ENCODE assay signal across 21 cellular contexts in the genomic region with DNA sequence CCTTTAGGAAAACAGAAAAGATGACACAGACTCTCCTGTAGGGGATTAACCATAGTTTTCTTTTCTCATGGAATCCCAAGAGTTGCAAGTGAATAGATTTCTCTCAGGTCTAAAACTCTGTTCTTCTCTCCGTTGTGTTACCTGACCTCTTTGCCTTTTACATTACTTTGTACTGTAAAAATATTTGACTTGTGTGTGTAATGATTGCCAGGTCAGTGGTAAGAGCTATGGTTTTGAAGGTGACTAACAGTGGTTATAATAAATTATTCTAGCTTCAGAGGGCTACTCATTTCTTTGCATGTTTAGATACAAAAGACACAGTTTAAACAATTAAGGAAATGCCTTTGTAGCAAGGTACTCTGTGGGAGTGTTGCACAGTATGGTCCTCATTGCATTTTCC. TPM values are rescaled to one million over a fixed set of nuclear protein-coding genes. Genes with fewer than 3 reads are reported as not detected.
DNase-seq lines count a peak whose midpoint lies in the region; ATAC-seq, FAIRE-seq and TF ChIP-seq lines count a peak whose summit lies in the region.
"Had no signal": no experiment of that assay in that cellular context is flagged by ENCODE, and none has a peak within 500 bp of the region (broad histone marks: within the 10 kb centered on the region; RNA-seq: fewer than 3 reads in every experiment).

No MANE protein-coding gene starts in this region.

- no peak for TF ChIP-seq POLR2A in H54 (IDR thresholded peaks at IDR 0.05; ENCODE audit: low read depth, low read length)

- peak; percentile 76 for FAIRE-seq in H54 (lab: Jason Lieb, UNC)
- FAIRE-seq: A204.1, GM12878, K562 had no signal

- H3K36me3 ChIP-seq in H7 (replicated peaks; ENCODE audit: control insufficient read depth, insufficient read depth, low read length) = no peaks in the 10 kb centered on the region
- H3K36me3 ChIP-seq: HAP-1 had no signal

- H3K36me3 Mint-ChIP-seq in activated T-cell treated with anti-CD3 and anti-CD28 coated beads, Interleukin-2, amount 50 U/mL, for 24 hours (ENCODE audit: low read depth) = no peaks in the 10 kb centered on the region

- no peaks in the 10 kb centered on the region for H3K27me3 ChIP-seq in H7 (ENCODE audit: control insufficient read depth, insufficient read depth, low read length)

- H3K27me3 Mint-ChIP-seq in activated T-cell treated with anti-CD3 and anti-CD28 coated beads, Interleukin-2, amount 50 U/mL, for 24 hours = peaks cover 7% of the 10 kb centered on the region

- H3K4me1 Mint-ChIP-seq in activated T-cell treated with anti-CD3 and anti-CD28 coated beads, Interleukin-2, amount 50 U/mL, for 24 hours (ENCODE audit: low read depth) = no peaks in the 10 kb centered on the region

- H3K27ac Mint-ChIP-seq in activated T-cell treated with anti-CD3 and anti-CD28 coated beads, Interleukin-2, amount 50 U/mL, for 24 hours = no peak overlapping the region
- H3K27ac Mint-ChIP-seq: CD4-positive, alpha-beta T cell had no signal

- H3K4me3 Mint-ChIP-seq in activated T-cell treated with anti-CD3 and anti-CD28 coated beads, Interleukin-2, amount 50 U/mL, for 24 hours = no peak overlapping the region
- H3K4me3 Mint-ChIP-seq: CD4-positive, alpha-beta T cell had no signal

- DNase-seq in Caki2 (ENCODE audit: low read depth) (peak; percentile 12), H54 (ENCODE audit: insufficient read length, low spot score) (no peak), NCI-H226 (peak; percentile 16), glomerular visceral epithelial cell (ENCODE audit: extremely low spot score) (peak; percentile 60), OCI-M1 (lab: John Stamatoyannopoulos, UW) (no peak), H7 (no peak)
- DNase-seq in activated T-cell treated with anti-CD3 and anti-CD28 coated beads, Interleukin-2, amount 50 U/mL, for 24 hours = no peak
- DNase-seq: ACHN; AML-193; Caco-2; CD4-positive, alpha-beta T cell; DMS153; DMS79; GOT3 had no signal

- no peak overlapping the region for H3K4me3 ChIP-seq in H7 (ENCODE audit: insufficient read depth, low read depth, low read length)
- H3K4me3 ChIP-seq: GM12878, HAP-1, K562 had no signal

- in situ Hi-C loops in Caki2 (cut with HindIII; ENCODE audit: low pct_unique_long_range_greater_than_20kb, low sequenced_read_pairs) = no loop called here

- H3K9me3 Mint-ChIP-seq in activated T-cell treated with anti-CD3 and anti-CD28 coated beads, Interleukin-2, amount 50 U/mL, for 24 hours = peaks cover 20% of the 10 kb centered on the region

- no peak for ATAC-seq in esophagus mucosa
- ATAC-seq: GM12878, K562 had no signal

RNA-seq across cellular contexts. Expression of a gene that starts 23.0 kb away (rescaled TPM):
- total RNA-seq in Caki2 (2014; rRNA removed; shearing (Covaris generic); ENCODE audit: low replicate concordance) = not detected in 2 replicates
- total RNA-seq in esophagus mucosa = not detected
- not detected in 2 replicates for total RNA-seq in H7 (2014; rRNA removed; shearing (Covaris generic))
- total RNA-seq: CD4-positive, alpha-beta T cell; Daoy; GM12878; HT1080; K562 had no signal

Comparison
In these comparisons a context has a peak if more than half of its experiments do, and no peak if none do; other contexts are left out.
1. DNase-seq: peak in Caki2 (single experiment), NCI-H226 (single experiment) and glomerular visceral epithelial cell (single experiment); none in H54 (single experiment), OCI-M1 (single experiment), H7 (single experiment) and activated T-cell treated with anti-CD3 and anti-CD28 coated beads, Interleukin-2, amount 50 U/mL, for 24 hours (single experiment).